23 cellular contexts compared by ENCODE assay signal in the genomic region with DNA sequence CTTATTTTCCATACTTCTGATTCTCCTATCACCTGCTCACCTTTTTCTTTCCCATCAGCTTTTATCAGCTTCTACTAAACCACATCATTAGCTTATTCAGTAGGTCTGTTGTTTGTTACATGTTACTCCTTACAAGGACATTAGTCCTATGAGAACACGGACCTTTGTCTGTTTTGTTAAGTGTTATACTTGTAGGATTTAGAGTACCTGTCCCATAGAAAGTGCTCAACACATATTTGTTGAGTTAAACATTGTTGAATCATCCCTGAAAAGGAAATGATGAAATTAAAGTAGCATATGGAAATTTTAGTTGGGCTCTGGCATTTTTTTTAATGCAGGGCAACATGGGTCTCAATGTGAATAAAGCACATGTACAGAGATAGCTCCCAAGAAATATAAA.
"Had no signal": no experiment of that assay in that cellular context is flagged by ENCODE, and none has a peak within 500 bp of the region (broad histone marks: within the 10 kb centered on the region; RNA-seq: fewer than 3 reads in every experiment).

No MANE protein-coding gene starts in this region.

- H3K27ac Mint-ChIP-seq: activated CD4-positive, alpha-beta T cell treated with anti-CD3 and anti-CD28 coated beads, Interleukin-2, amount 10 ng/mL, durations not matched to agents 24 days and 14 days; activated naive CD4-positive, alpha-beta T cell treated with anti-CD3 and anti-CD28 coated beads, Interleukin-2, amount 50 U/mL, for 72 hours; activated naive CD8-positive, alpha-beta T cell treated with anti-CD3 and anti-CD28 coated beads, Interleukin-2, amount 50 U/mL, for 24 hours; brain; T-helper 1 cell treated with Interleukin-12 subunit alpha and Interleukin-12 subunit beta and Interleukin-4 antibody, amounts not matched to agents 30 μg/mL and 1 μg/mL, for 36 hours had no signal

- H3K27me3 Mint-ChIP-seq: activated CD4-positive, alpha-beta T cell treated with anti-CD3 and anti-CD28 coated beads, Interleukin-2, amount 10 ng/mL, durations not matched to agents 24 days and 14 days had no signal

- DNase-seq: activated CD4-positive, alpha-beta T cell treated with anti-CD3 and anti-CD28 coated beads, Interleukin-2, amount 10 ng/mL, durations not matched to agents 24 days and 14 days; activated CD4-positive, alpha-beta T cell treated with anti-CD3 and anti-CD28 coated beads, Interleukin-2, amount 50 U/mL, for 48 hours; activated CD8-positive, alpha-beta memory T cell treated with anti-CD3 and anti-CD28 coated beads for 24 hours; activated effector memory CD4-positive, alpha-beta T cell treated with anti-CD3 and anti-CD28 coated beads, Interleukin-2, amount 50 U/mL, for 16 hours; activated naive CD4-positive, alpha-beta T cell treated with Interleukin-2 at 50 U/mL for 16 hours; activated naive CD8-positive, alpha-beta T cell treated with anti-CD3 and anti-CD28 coated beads, Interleukin-2, amount 50 U/mL, for 24 hours; activated T-cell treated with anti-CD3 and anti-CD28 coated beads, Interleukin-2, amount 50 U/mL, for 4 hours; amniotic stem cell; colonic mucosa; Kasumi-1; NCI-H1048; NCI-H146; NCI-H187 treated with DMSO at 0.1 percent for 48 hours; NCI-H2107; NCI-H510A treated with DMSO at 0.1 percent for 48 hours; NCI-H69; NK-92 treated with Interleukin-12 subunit alpha and Interleukin-12 subunit beta, amount 100 ng/mL, for 24 hours; OCI-M1; SHP77 treated with DMSO at 0.1 percent for 48 hours had no signal

- H3K4me3 Mint-ChIP-seq: activated CD4-positive, alpha-beta T cell treated with anti-CD3 and anti-CD28 coated beads, Interleukin-2, amount 10 ng/mL, durations not matched to agents 24 days and 14 days; activated naive CD8-positive, alpha-beta T cell treated with anti-CD3 and anti-CD28 coated beads, Interleukin-2, amount 50 U/mL, for 24 hours; activated T-cell treated with anti-CD3 and anti-CD28 coated beads, Interleukin-2, amount 50 U/mL, for 4 hours; brain; T-helper 1 cell treated with Interleukin-12 subunit alpha and Interleukin-12 subunit beta and Interleukin-4 antibody, amounts not matched to agents 30 μg/mL and 1 μg/mL, for 36 hours had no signal

- H3K27me3 ChIP-seq: colonic mucosa had no signal

- ATAC-seq: activated CD4-positive, CD25-positive, alpha-beta regulatory T cell treated with anti-CD3 and anti-CD28 coated beads, Interleukin-2, amount 50 U/mL, for 24 hours; activated naive CD4-positive, alpha-beta T cell treated with anti-CD3 and anti-CD28 coated beads, Interleukin-2, amount 50 U/mL, for 72 hours; activated naive CD8-positive, alpha-beta T cell treated with anti-CD3 and anti-CD28 coated beads, Interleukin-2, amount 50 U/mL, for 24 hours; activated T-cell treated with anti-CD3 and anti-CD28 coated beads, Interleukin-2, amount 50 U/mL, for 4 hours had no signal

- H3K9me3 Mint-ChIP-seq: activated CD4-positive, alpha-beta T cell treated with anti-CD3 and anti-CD28 coated beads, Interleukin-2, amount 10 ng/mL, durations not matched to agents 24 days and 14 days; activated naive CD4-positive, alpha-beta T cell treated with anti-CD3 and anti-CD28 coated beads, Interleukin-2, amount 50 U/mL, for 72 hours; activated naive CD8-positive, alpha-beta T cell treated with anti-CD3 and anti-CD28 coated beads, Interleukin-2, amount 50 U/mL, for 24 hours; activated T-cell treated with anti-CD3 and anti-CD28 coated beads, Interleukin-2, amount 50 U/mL, for 4 hours; brain; T-helper 1 cell treated with Interleukin-12 subunit alpha and Interleukin-12 subunit beta and Interleukin-4 antibody, amounts not matched to agents 30 μg/mL and 1 μg/mL, for 36 hours had no signal

- H3K9me3 ChIP-seq: colonic mucosa had no signal

- H3K4me1 ChIP-seq: colonic mucosa had no signal

- H3K27ac ChIP-seq: colonic mucosa had no signal

- H3K4me3 ChIP-seq: colonic mucosa had no signal

- H3K4me1 Mint-ChIP-seq: activated CD4-positive, alpha-beta T cell treated with anti-CD3 and anti-CD28 coated beads, Interleukin-2, amount 10 ng/mL, durations not matched to agents 24 days and 14 days; activated naive CD8-positive, alpha-beta T cell treated with anti-CD3 and anti-CD28 coated beads, Interleukin-2, amount 50 U/mL, for 24 hours; brain had no signal

- H3K36me3 Mint-ChIP-seq: activated naive CD4-positive, alpha-beta T cell treated with anti-CD3 and anti-CD28 coated beads, Interleukin-2, amount 50 U/mL, for 72 hours; brain had no signal

- H3K36me3 ChIP-seq: colonic mucosa had no signal
